1 cellular context compared by ENCODE assay signal in genomic region chr10:119738962-119739361, GRCh38.
TF ChIP-seq lines count a peak whose summit lies in the region.

No MANE protein-coding gene starts in this region.

TF ChIP-seq in GM12878, 131 proteins besides CTCF, POLR2A, EP300 and RAD21:
- TF ChIP-seq SIN3A (IDR thresholded peaks at IDR 0.05; ENCODE audit: low read depth, low read length) (no peak), JUNB (IDR thresholded peaks at IDR 0.05) (peak; percentile 15; the same call in 1 of the 2 replicates)
